ENCODE assay signal across 22 cellular contexts in genomic region chr3:14663396-14663795, GRCh38.
"Had no signal": no experiment of that assay in that cellular context is flagged by ENCODE, and none has a peak within 500 bp of the region (broad histone marks: within the 10 kb centered on the region; RNA-seq: fewer than 3 reads in every experiment).

No MANE protein-coding gene starts in this region.

- ATAC-seq: gastrocnemius medialis, left cardiac atrium, left ventricle myocardium superior, sciatic nerve had no signal

- H3K27ac Mint-ChIP-seq: activated naive CD4-positive, alpha-beta T cell treated with anti-CD3 and anti-CD28 coated beads for 36 hours; naive B cell had no signal

- H3K4me3 ChIP-seq: gastrocnemius medialis, pancreas, prostate gland, skin epidermis, tibial nerve had no signal

- DNase-seq: activated CD4-positive, alpha-beta T cell treated with anti-CD3 and anti-CD28 coated beads for 4 hours; activated CD4-positive, alpha-beta T cell treated with anti-CD3 and anti-CD28 coated beads, Interleukin-2, amount 50 U/mL, for 48 hours; activated CD4-positive, CD25-positive, alpha-beta regulatory T cell; activated CD8-positive, alpha-beta memory T cell treated with anti-CD3 and anti-CD28 coated beads, Interleukin-2, amount 50 U/mL, for 48 hours; activated effector memory CD4-positive, alpha-beta T cell treated with Interleukin-2 at 50 U/mL for 16 hours; activated naive CD4-positive, alpha-beta T cell treated with anti-CD3 and anti-CD28 coated beads for 36 hours; dermis blood vessel endothelial cell; effector CD4-positive, alpha-beta T cell; gastrocnemius medialis; glutamatergic neuron; left cardiac atrium; left ventricle myocardium superior; naive B cell; nucleus accumbens; pancreas; retina; stimulated activated CD4-positive, alpha-beta T cell treated with anti-CD3 and anti-CD28 coated beads, Interleukin-12 subunit alpha, Interleukin-12 subunit beta, amount 100 ng/mL, for 4 hours; stimulated activated CD4-positive, alpha-beta T cell treated with anti-CD3 and anti-CD28 coated beads, Interleukin-4, amount 100 ng/mL, for 1 hour had no signal

- H3K27me3 Mint-ChIP-seq: naive B cell had no signal

- H3K27ac ChIP-seq: gastrocnemius medialis, pancreas, prostate gland, skin epidermis, tibial nerve had no signal

- H3K27me3 ChIP-seq: gastrocnemius medialis, pancreas, tibial nerve had no signal

- H3K9me3 Mint-ChIP-seq: activated naive CD4-positive, alpha-beta T cell treated with anti-CD3 and anti-CD28 coated beads for 36 hours; naive B cell had no signal

- H3K4me3 Mint-ChIP-seq: activated naive CD4-positive, alpha-beta T cell treated with anti-CD3 and anti-CD28 coated beads for 36 hours; naive B cell had no signal
